In the genomic region with DNA sequence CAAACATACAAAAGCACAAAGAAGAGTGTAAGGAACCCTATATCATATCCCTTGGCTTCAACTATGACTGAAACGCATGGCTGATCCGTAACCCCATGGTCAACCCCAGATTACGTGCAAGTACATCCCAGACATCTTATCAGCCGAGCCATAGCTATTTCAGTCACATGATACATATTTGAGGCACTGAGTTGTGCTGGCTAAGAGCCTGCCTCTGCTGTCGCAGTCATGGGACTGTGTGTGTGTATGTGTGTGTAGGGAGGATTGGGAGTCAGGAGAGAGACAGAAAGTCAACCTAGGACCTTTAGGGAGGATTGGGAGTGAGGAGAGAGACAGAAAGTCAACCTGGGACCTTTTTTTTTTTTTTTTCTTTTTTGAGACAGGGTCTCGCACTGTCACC, we compare ENCODE assay signal across 12 cellular contexts. TPM values are rescaled to one million over a fixed set of nuclear protein-coding genes. Genes with fewer than 3 reads are reported as not detected.
DNase-seq lines count a peak whose midpoint lies in the region; ATAC-seq and TF ChIP-seq lines count a peak whose summit lies in the region.
"Had no signal": no experiment of that assay in that cellular context is flagged by ENCODE, and none has a peak within 500 bp of the region (broad histone marks: within the 10 kb centered on the region; RNA-seq: fewer than 3 reads in every experiment).

No MANE protein-coding gene starts in this region.

- H2AK5ac ChIP-seq in IMR-90 (ENCODE audit: low read depth, low read length) = no peak overlapping the region

- H4K8ac ChIP-seq in IMR-90 (ENCODE audit: low read depth in 2 of 2, low read length in 2 of 2) = no peak overlapping the region

- intact Hi-C loops in IMR-90 (cut with micrococcal nuclease) (no loop called here), body of pancreas (cut with DNase I) (no loop called here), gastrocnemius medialis (cut with DNase I; ENCODE audit: low total_unique reads) (loop anchor here (2.0 kb wide), 1 partner anchor 28 kb away; no protein-coding TSS in a partner anchor), sciatic nerve (cut with DNase I) (no loop called here)

- no peak for TF ChIP-seq CTCF in IMR-90 (conservative IDR thresholded peaks at IDR 0.05; ENCODE audit: low read depth, low read length)
- TF ChIP-seq CTCF in body of pancreas (IDR thresholded peaks at IDR 0.05) = no peak
- no peak for TF ChIP-seq CTCF in hepatocyte (IDR thresholded peaks at IDR 0.05; ENCODE audit: poor library complexity)
- no peak for TF ChIP-seq CTCF in gastrocnemius medialis (IDR thresholded peaks at IDR 0.05 in 4 of 5, conservative IDR thresholded peaks at IDR 0.05 in 1 of 5)

- BruUV-seq in IMR-90 (replicated peaks; lab: Mats Ljungman, UMichigan) = no TSS peak

- peaks cover 2% of the 10 kb centered on the region; the same call in 1 of the 2 replicates for H3K4me1 ChIP-seq in IMR-90 (ENCODE audit: control insufficient read depth, insufficient read depth, low read length)
- peaks cover 8% of the 10 kb centered on the region for H3K4me1 ChIP-seq in body of pancreas
- H3K4me1 ChIP-seq in hepatocyte (ENCODE audit: insufficient read depth) = no peaks in the 10 kb centered on the region
- peaks cover 34 to 49% of the 10 kb centered on the region in 2 donors for H3K4me1 ChIP-seq in gastrocnemius medialis
- H3K4me1 ChIP-seq: Peyer's patch had no signal

- H3K9me3 ChIP-seq in IMR-90 (ENCODE audit: control insufficient read depth, insufficient read depth, low read length) = no peaks in the 10 kb centered on the region
- H3K9me3 ChIP-seq in body of pancreas = no peaks in the 10 kb centered on the region
- no peaks in the 10 kb centered on the region for H3K9me3 ChIP-seq in hepatocyte (ENCODE audit: low read depth)
- H3K9me3 ChIP-seq in gastrocnemius medialis = no peaks in the 10 kb centered on the region
- H3K9me3 ChIP-seq: Peyer's patch had no signal

- no peak for TF ChIP-seq POLR2A in IMR-90 (IDR thresholded peaks at IDR 0.05; ENCODE audit: low read depth, low read length)
- no peak for TF ChIP-seq POLR2A in body of pancreas (IDR thresholded peaks at IDR 0.05)
- TF ChIP-seq POLR2A in gastrocnemius medialis (IDR thresholded peaks at IDR 0.05) = no peak

- H2BK15ac ChIP-seq in IMR-90 (ENCODE audit: low read depth, low read length) = no peak overlapping the region

- H4K91ac ChIP-seq in IMR-90 (ENCODE audit: insufficient read depth, low read depth, low read length) = no peak overlapping the region

- no peak overlapping the region for H2AFZ ChIP-seq in IMR-90 (replicated peaks; ENCODE audit: low read length, poor library complexity)
- no peak overlapping the region for H2AFZ ChIP-seq in hepatocyte

- no peak overlapping the region for H4K5ac ChIP-seq in IMR-90 (ENCODE audit: low read depth, low read length)

- ATAC-seq in IMR-90 (ENCODE audit: low read depth) = peak; percentile 56
- ATAC-seq in body of pancreas = peak; percentile 66
- peak; percentile 57 to 74 for ATAC-seq in gastrocnemius medialis
- ATAC-seq in sciatic nerve = no peak

- H3K27me3 ChIP-seq in IMR-90 (ENCODE audit: control insufficient read depth, insufficient read depth, low read length) (peaks cover 1% of the 10 kb centered on the region; the same call in 1 of the 2 replicates), body of pancreas (no peaks in the 10 kb centered on the region), hepatocyte (no peaks in the 10 kb centered on the region), gastrocnemius medialis (no peaks in the 10 kb centered on the region)
- H3K27me3 ChIP-seq: Peyer's patch had no signal

- H2BK20ac ChIP-seq in IMR-90 (ENCODE audit: low read depth, low read length) = no peak overlapping the region

- TF ChIP-seq RAD21 in IMR-90 (IDR thresholded peaks at IDR 0.05; ENCODE audit: low read length) = no peak

- H3K18ac ChIP-seq in IMR-90 (ENCODE audit: low read depth, low read length) = no peak overlapping the region

- H2BK5ac ChIP-seq in IMR-90 (ENCODE audit: low read depth, low read length, poor library complexity, severe bottlenecking) = no peak overlapping the region

- in situ Hi-C loops in IMR-90 (cut with MboI; ENCODE audit: low sequenced_read_pairs) = no loop called here
- in situ Hi-C loops in gastrocnemius medialis (cut with MboI; ENCODE audit: low sequenced_read_pairs in 4 of 4) = no loop called here

- CTCF ChIA-PET in IMR-90 (lab: Yijun Ruan, JAX) = no interaction called here

- no peaks in the 10 kb centered on the region for H3K9me2 ChIP-seq in hepatocyte (replicated peaks; ENCODE audit: insufficient read depth)

- H3K4me2 ChIP-seq in IMR-90 (ENCODE audit: low read depth, low read length) (no peak overlapping the region), hepatocyte (no peak overlapping the region)

- H3K4me3 ChIP-seq in IMR-90 (ENCODE audit: insufficient read depth, low read depth, low read length) = no peak overlapping the region
- no peak overlapping the region for H3K4me3 ChIP-seq in body of pancreas
- no peak overlapping the region for H3K4me3 ChIP-seq in hepatocyte
- H3K4me3 ChIP-seq in gastrocnemius medialis = no peak overlapping the region
- H3K4me3 ChIP-seq: Peyer's patch had no signal

- no CpG with 5 or more reads among the region's 6 CpGs for WGBS in IMR-90 (ENCODE audit: extremely low coverage in 2 of 2, insufficient read length in 1 of 2), 2 experiments
- 56 to 66% methylated on average over 6 of the region's 6 CpGs for WGBS in body of pancreas, 2 donors
- 69% methylated on average over 6 of the region's 6 CpGs for WGBS in hepatocyte (ENCODE audit: low lambda C conversion rate, missing lambda C conversion rate)

- H3K79me1 ChIP-seq in IMR-90 (ENCODE audit: low read depth in 1 of 2, low read length in 2 of 2) = no peaks in the 10 kb centered on the region

- DNase-seq in IMR-90 (peak; percentile 75), body of pancreas (peak in 1 of 4 donors; percentile 15), hepatocyte (ENCODE audit: low spot score) (peak; percentile 58), gastrocnemius medialis (peak in 1 of 2 donors; percentile 27), SIG-M5 (lab: John Stamatoyannopoulos, UW) (no peak), sciatic nerve (ENCODE audit: low spot score) (no peak), AG20443 (ENCODE audit: low spot score) (no peak)
- no peak for DNase-seq in stimulated activated CD8-positive, alpha-beta memory T cell treated with anti-CD3 and anti-CD28 coated beads, Interleukin-4, amount 100 ng/mL, for 48 hours
- DNase-seq: effector CD8-positive, alpha-beta T cell; NCI-H345; Peyer's patch; T-helper 9 cell had no signal

- H2AK9ac ChIP-seq in IMR-90 (replicated peaks; ENCODE audit: low read depth, low read length, poor library complexity) = no peak overlapping the region

- no peak overlapping the region for H3K56ac ChIP-seq in IMR-90 (ENCODE audit: extremely low read depth, insufficient read depth, low read length)

- H3K4ac ChIP-seq in IMR-90 (ENCODE audit: low read depth, low read length) = no peak overlapping the region

- H3K23ac ChIP-seq in IMR-90 (ENCODE audit: low read depth, low read length) = no peak overlapping the region

- H3K27ac ChIP-seq in IMR-90 (ENCODE audit: insufficient read depth, low read length) (no peak overlapping the region), body of pancreas (peak overlapping the region in 3 of 4 donors; percentile 26 to 54 (median 32)), hepatocyte (peak overlapping the region; percentile 27), gastrocnemius medialis (peak overlapping the region; percentile 20 to 73 (median 50))
- H3K27ac ChIP-seq: Peyer's patch had no signal

- H3K9me1 ChIP-seq in IMR-90 (ENCODE audit: insufficient read depth, low read length) = no peaks in the 10 kb centered on the region

- H3K36me3 ChIP-seq in IMR-90 (ENCODE audit: control insufficient read depth, insufficient read depth, low read length) (no peaks in the 10 kb centered on the region), body of pancreas (replicated peaks in 1 of 2; ENCODE audit: insufficient read depth in 1 of 2, low read depth in 2 of 2) (no peaks in the 10 kb centered on the region), hepatocyte (replicated peaks; ENCODE audit: insufficient read depth, low read depth) (no peaks in the 10 kb centered on the region), gastrocnemius medialis (peaks cover 0 to 6% of the 10 kb centered on the region in 2 donors)
- H3K36me3 ChIP-seq: Peyer's patch had no signal

- dilution Hi-C loops in IMR-90 (cut with HindIII; ENCODE audit: low sequenced_read_pairs, unreplicated experiment) = no loop called here

- H3K79me2 ChIP-seq in hepatocyte = peaks cover 48% of the 10 kb centered on the region

- no peak overlapping the region for H3K9ac ChIP-seq in IMR-90 (ENCODE audit: low read depth, low read length)

- H2BK120ac ChIP-seq in IMR-90 (ENCODE audit: low read depth, low read length) = no peak overlapping the region

- H3K14ac ChIP-seq in IMR-90 (replicated peaks; ENCODE audit: low read depth, low read length) = no peak overlapping the region

- H4K20me1 ChIP-seq in IMR-90 (ENCODE audit: insufficient read depth, low read length) (no peaks in the 10 kb centered on the region), hepatocyte (ENCODE audit: insufficient read depth, poor library complexity, severe bottlenecking) (no peaks in the 10 kb centered on the region)

- POLR2A ChIA-PET in IMR-90 (lab: Charles Lee; ENCODE audit: unreplicated experiment) = no interaction called here

TF ChIP-seq in IMR-90, 13 proteins besides CTCF, POLR2A, EP300 and RAD21:
- TF ChIP-seq, protein P1, sequence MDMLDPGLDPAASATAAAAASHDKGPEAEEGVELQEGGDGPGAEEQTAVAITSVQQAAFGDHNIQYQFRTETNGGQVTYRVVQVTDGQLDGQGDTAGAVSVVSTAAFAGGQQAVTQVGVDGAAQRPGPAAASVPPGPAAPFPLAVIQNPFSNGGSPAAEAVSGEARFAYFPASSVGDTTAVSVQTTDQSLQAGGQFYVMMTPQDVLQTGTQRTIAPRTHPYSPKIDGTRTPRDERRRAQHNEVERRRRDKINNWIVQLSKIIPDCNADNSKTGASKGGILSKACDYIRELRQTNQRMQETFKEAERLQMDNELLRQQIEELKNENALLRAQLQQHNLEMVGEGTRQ (IDR thresholded peaks at IDR 0.05; ENCODE audit: low read depth, low read length) = peak; percentile 23; the same call in 1 of the 2 replicates
- TF ChIP-seq MAFK (IDR thresholded peaks at IDR 0.05; ENCODE audit: low read depth, low read length) (no peak), RFX5 (IDR thresholded peaks at IDR 0.05; ENCODE audit: low read depth, low read length) (no peak)
TF ChIP-seq in IMR-90: peak in this region for 1.

RNA-seq across cellular contexts. Expression of a gene that starts 8.4 kb away (rescaled TPM):
- 1.4 and 1.7 TPM in 2 replicates for total RNA-seq in IMR-90 (2012; rRNA removed)
- polyA plus RNA-seq in IMR-90 (2012; rRNA removed) = 2.5 and 2.9 TPM in 2 replicates
- 1.1 and 1.5 TPM in 2 replicates for polyA plus RNA-seq in IMR-90 (2012; cell fraction: cytosol; rRNA removed)
- polyA plus RNA-seq in IMR-90 (2012; cell fraction: nucleus; rRNA removed; ENCODE audit: low replicate concordance) = 1.3 and 2.8 TPM in 2 replicates
- 10 to 100 TPM; 10.2 to 12.2 TPM for total RNA-seq in body of pancreas
- 109 and 136 TPM in 2 replicates for total RNA-seq in hepatocyte
- polyA plus RNA-seq in hepatocyte = 36.6 and 57.5 TPM in 2 replicates
- 10 to 100 TPM; 11.1 to 29.8 (median 18.6) TPM for total RNA-seq in gastrocnemius medialis
- 62.6 TPM for total RNA-seq in sciatic nerve

Comparison
In these comparisons a context has a peak if more than half of its experiments do, and no peak if none do; other contexts are left out.
1. DNase-seq: peak in IMR-90 (single experiment) and hepatocyte (single experiment); none in SIG-M5 (single experiment), stimulated activated CD8-positive, alpha-beta memory T cell treated with anti-CD3 and anti-CD28 coated beads, Interleukin-4, amount 100 ng/mL, for 48 hours (single experiment), sciatic nerve (single experiment) and AG20443 (single experiment).